Comparison of ENCODE assay signal across 22 cellular contexts in genomic region chr3:10353160-10353559, GRCh38. TPM values are rescaled to one million over a fixed set of nuclear protein-coding genes. Genes with fewer than 3 reads are reported as not detected.
DNase-seq lines count a peak whose midpoint lies in the region; ATAC-seq and TF ChIP-seq lines count a peak whose summit lies in the region.
"Had no signal": no experiment of that assay in that cellular context is flagged by ENCODE, and none has a peak within 500 bp of the region (broad histone marks: within the 10 kb centered on the region; RNA-seq: fewer than 3 reads in every experiment).

No MANE protein-coding gene starts in this region.

- DNase-seq in PC-3 (no peak), endodermal cell (no peak), neural progenitor cell (ENCODE audit: low spot score) (peak; percentile 27), RWPE1 (ENCODE audit: low spot score) (no peak), NCI-H1930 (lab: John Stamatoyannopoulos, UW) (no peak)
- DNase-seq: activated gamma-delta T cell; activated naive CD8-positive, alpha-beta T cell treated with anti-CD3 and anti-CD28 coated beads, Interleukin-2, amount 50 U/mL, for 24 hours; activated T-cell treated with anti-CD3 and anti-CD28 coated beads for 4 hours; body of pancreas; cerebellar nuclear complex; H9; mammary epithelial cell; MM.1S; NCI-H2081; NCI-H2227 treated with DMSO at 0.1 percent for 48 hours had no signal

- H3K4me1 Mint-ChIP-seq in endodermal cell = peaks cover 55% of the 10 kb centered on the region
- H3K4me1 Mint-ChIP-seq in neural progenitor cell = peaks cover 11% of the 10 kb centered on the region

- H3K4me3 ChIP-seq in ACC112 (ENCODE audit: low read depth, low read length) = no peak overlapping the region
- H3K4me3 ChIP-seq in PC-3 (ENCODE audit: low read length) = no peak overlapping the region
- H3K4me3 ChIP-seq in endodermal cell (ENCODE audit: low read length) = no peak overlapping the region
- H3K4me3 ChIP-seq in neural progenitor cell = no peak overlapping the region
- H3K4me3 ChIP-seq: body of pancreas, right lobe of liver, thoracic aorta had no signal

- H3K4me2 ChIP-seq in PC-3 (ENCODE audit: low read length) (peak overlapping the region; percentile 10), neural progenitor cell (no peak overlapping the region)

- H3K4me3 Mint-ChIP-seq in endodermal cell (no peak overlapping the region), neural progenitor cell (no peak overlapping the region)
- H3K4me3 Mint-ChIP-seq: activated naive CD8-positive, alpha-beta T cell treated with anti-CD3 and anti-CD28 coated beads, Interleukin-2, amount 50 U/mL, for 24 hours; neural crest cell; stimulated activated naive CD8-positive, alpha-beta T cell treated with anti-CD3 and anti-CD28 coated beads, Interleukin-15, Interleukin-2, amounts not matched to agents 100 ng/mL and 50 ng/mL, for 24 hours had no signal

- no peak overlapping the region for H2AFZ ChIP-seq in ACC112 (ENCODE audit: low read length, unreplicated experiment)
- no peak overlapping the region for H2AFZ ChIP-seq in PC-3 (ENCODE audit: low read length)
- H2AFZ ChIP-seq in neural progenitor cell (replicated peaks) = no peak overlapping the region

- no peaks in the 10 kb centered on the region for H3K9me3 ChIP-seq in PC-3 (ENCODE audit: low read length)
- no peaks in the 10 kb centered on the region for H3K9me3 ChIP-seq in endodermal cell (ENCODE audit: control insufficient read depth, low read length)
- no peaks in the 10 kb centered on the region for H3K9me3 ChIP-seq in neural progenitor cell (ENCODE audit: low read depth)
- H3K9me3 ChIP-seq: body of pancreas, right lobe of liver, thoracic aorta had no signal

- H3K79me2 ChIP-seq in ACC112 (ENCODE audit: control insufficient read depth, insufficient read depth, low read length, unreplicated experiment) = no peaks in the 10 kb centered on the region
- no peaks in the 10 kb centered on the region for H3K79me2 ChIP-seq in PC-3 (ENCODE audit: low read length)
- no peaks in the 10 kb centered on the region for H3K79me2 ChIP-seq in neural progenitor cell (ENCODE audit: low read depth)

- intact Hi-C loops in PC-3 (cut with micrococcal nuclease) = no loop called here

- POLR2A ChIA-PET in PC-3 (lab: Charles Lee; ENCODE audit: unreplicated experiment) (no interaction called here), RWPE1 (lab: Yijun Ruan, JAX; ENCODE audit: low non-redundant PET) (no interaction called here)

- H3K4me1 ChIP-seq in ACC112 (ENCODE audit: control insufficient read depth, insufficient read depth, low read length, unreplicated experiment) = peaks cover 42% of the 10 kb centered on the region
- H3K4me1 ChIP-seq in PC-3 (ENCODE audit: insufficient read depth, low read length) = peaks cover 48% of the 10 kb centered on the region
- peaks cover 10% of the 10 kb centered on the region for H3K4me1 ChIP-seq in endodermal cell (ENCODE audit: control insufficient read depth, insufficient read depth, low read length)
- no peaks in the 10 kb centered on the region for H3K4me1 ChIP-seq in neural progenitor cell
- H3K4me1 ChIP-seq: body of pancreas, right lobe of liver had no signal

- no TSS peak for BruUV-seq in PC-3 (replicated peaks; lab: Mats Ljungman, UMichigan)

- H3K27ac ChIP-seq in ACC112 (ENCODE audit: low read depth, low read length) (peak overlapping the region; percentile 64; the same call in 1 of the 2 replicates), PC-3 (ENCODE audit: low read length) (peak overlapping the region; percentile 63), endodermal cell (ENCODE audit: low read depth, low read length) (no peak overlapping the region), neural progenitor cell (no peak overlapping the region), RWPE1 (no peak overlapping the region)
- H3K27ac ChIP-seq: body of pancreas, right lobe of liver, thoracic aorta had no signal

- H3K36me3 Mint-ChIP-seq in endodermal cell (ENCODE audit: low read depth) = no peaks in the 10 kb centered on the region
- no peaks in the 10 kb centered on the region for H3K36me3 Mint-ChIP-seq in neural progenitor cell

- TF ChIP-seq CTCF in PC-3 (conservative IDR thresholded peaks at IDR 0.05; ENCODE audit: low read depth, low read length) (no peak), endodermal cell (conservative IDR thresholded peaks at IDR 0.05) (no peak), neural progenitor cell (IDR thresholded peaks at IDR 0.05) (no peak), RWPE1 (conservative IDR thresholded peaks at IDR 0.05; ENCODE audit: low read depth) (no peak)

- ATAC-seq in PC-3 (no peak), GM21576 (IDR thresholded peaks at IDR 0.05; ENCODE audit: unreplicated experiment) (no peak), SK-N-SH treated with all-trans-retinoic acid at 6 μM for 48 hours (no peak)
- ATAC-seq: activated naive CD8-positive, alpha-beta T cell treated with anti-CD3 and anti-CD28 coated beads, Interleukin-2, amount 50 U/mL, for 24 hours; body of pancreas; right lobe of liver had no signal

- WGBS in endodermal cell (ENCODE audit: insufficient coverage in 1 of 2, insufficient read length in 1 of 2), 2 experiments = 79 to 93% methylated on average over 3 of the region's 3 CpGs

- H4K20me1 ChIP-seq in PC-3 (ENCODE audit: low read length) = no peaks in the 10 kb centered on the region
- no peaks in the 10 kb centered on the region for H4K20me1 ChIP-seq in neural progenitor cell (ENCODE audit: low read depth)

- peak overlapping the region; percentile 92 for H3K27ac Mint-ChIP-seq in endodermal cell
- H3K27ac Mint-ChIP-seq in neural progenitor cell = peak overlapping the region; percentile 50
- H3K27ac Mint-ChIP-seq: activated naive CD8-positive, alpha-beta T cell treated with anti-CD3 and anti-CD28 coated beads, Interleukin-2, amount 50 U/mL, for 24 hours; stimulated activated naive CD8-positive, alpha-beta T cell treated with anti-CD3 and anti-CD28 coated beads, Interleukin-15, Interleukin-2, amounts not matched to agents 100 ng/mL and 50 ng/mL, for 24 hours had no signal

- H3K9me2 ChIP-seq in PC-3 (replicated peaks; ENCODE audit: low read length) = no peaks in the 10 kb centered on the region

- H3F3A ChIP-seq in PC-3 (ENCODE audit: low read length, unreplicated experiment) (no peaks in the 10 kb centered on the region), neural progenitor cell (ENCODE audit: low read depth) (no peaks in the 10 kb centered on the region)

- CTCF ChIA-PET in PC-3 (lab: Charles Lee) = no interaction called here
- CTCF ChIA-PET in RWPE1 (lab: Yijun Ruan, JAX) = interaction anchor here (0.6 kb wide), 1 partner anchor 28 kb away, joined by 4 read pairs; no protein-coding TSS in a partner anchor

- peak overlapping the region; percentile 27; the same call in 1 of the 2 replicates for H3K9ac ChIP-seq in PC-3 (ENCODE audit: low read length)
- no peak overlapping the region for H3K9ac ChIP-seq in endodermal cell (ENCODE audit: extremely low read depth, low read length, poor library complexity, severe bottlenecking)
- no peak overlapping the region for H3K9ac ChIP-seq in neural progenitor cell

- H3K27me3 ChIP-seq in ACC112 (ENCODE audit: insufficient read depth, low read length) (no peaks in the 10 kb centered on the region), PC-3 (ENCODE audit: low read length) (no peaks in the 10 kb centered on the region), endodermal cell (ENCODE audit: control insufficient read depth, insufficient read depth, low read length, poor library complexity, severe bottlenecking) (no peaks in the 10 kb centered on the region), neural progenitor cell (no peaks in the 10 kb centered on the region)
- H3K27me3 ChIP-seq: body of pancreas, right lobe of liver had no signal

- H3K36me3 ChIP-seq in ACC112 (ENCODE audit: insufficient read depth, low read length) = no peaks in the 10 kb centered on the region
- no peaks in the 10 kb centered on the region for H3K36me3 ChIP-seq in PC-3 (ENCODE audit: low read depth, low read length)
- H3K36me3 ChIP-seq in endodermal cell (ENCODE audit: control insufficient read depth, insufficient read depth, low read length) = no peaks in the 10 kb centered on the region
- H3K36me3 ChIP-seq in neural progenitor cell = no peaks in the 10 kb centered on the region
- H3K36me3 ChIP-seq: thoracic aorta had no signal

- H3K9me3 Mint-ChIP-seq in endodermal cell (no peaks in the 10 kb centered on the region), neural progenitor cell (no peaks in the 10 kb centered on the region)
- H3K9me3 Mint-ChIP-seq: activated naive CD8-positive, alpha-beta T cell treated with anti-CD3 and anti-CD28 coated beads, Interleukin-2, amount 50 U/mL, for 24 hours; H9; neural crest cell; stimulated activated naive CD8-positive, alpha-beta T cell treated with anti-CD3 and anti-CD28 coated beads, Interleukin-15, Interleukin-2, amounts not matched to agents 100 ng/mL and 50 ng/mL, for 24 hours had no signal

- H3K27me3 Mint-ChIP-seq in endodermal cell (ENCODE audit: insufficient read depth) = no peaks in the 10 kb centered on the region
- peaks cover 15% of the 10 kb centered on the region for H3K27me3 Mint-ChIP-seq in neural progenitor cell (ENCODE audit: insufficient read depth, low read depth)

TF ChIP-seq in SK-N-SH treated with all-trans-retinoic acid at 6 μM for 48 hours, 23 proteins besides CTCF, POLR2A, EP300 and RAD21 (continues in another document):
- TF ChIP-seq CSRNP3 (CRISPR knock-in tag; IDR thresholded peaks at IDR 0.05) (no peak), ARNTL (CRISPR knock-in tag; IDR thresholded peaks at IDR 0.05; ENCODE audit: borderline replicate concordance, low read depth) (no peak)

RNA-seq across cellular contexts. Expression of gene SEC13, which starts 32.2 kb away (rescaled TPM):
- total RNA-seq in PC-3 (2014; rRNA removed) (265 and 289 TPM in 2 replicates), endodermal cell (100 to 1,000 TPM; 140 to 142 TPM), neural progenitor cell (ENCODE audit: low replicate concordance) (61.2 and 91.2 TPM in 2 replicates)
- polyA plus RNA-seq in endodermal cell (2013, experiment 1 of 2) = 118 TPM
- polyA plus RNA-seq in endodermal cell (2013, experiment 2 of 2) = 117 TPM

Comparison
In these comparisons a context has a peak if more than half of its experiments do, and no peak if none do; other contexts are left out.
1. H3K27ac ChIP-seq: peak in ACC112 (single experiment) and PC-3 (single experiment); none in endodermal cell (single experiment), neural progenitor cell (single experiment) and RWPE1 (single experiment).